ENCODE assay signal across 19 cellular contexts in the genomic region with DNA sequence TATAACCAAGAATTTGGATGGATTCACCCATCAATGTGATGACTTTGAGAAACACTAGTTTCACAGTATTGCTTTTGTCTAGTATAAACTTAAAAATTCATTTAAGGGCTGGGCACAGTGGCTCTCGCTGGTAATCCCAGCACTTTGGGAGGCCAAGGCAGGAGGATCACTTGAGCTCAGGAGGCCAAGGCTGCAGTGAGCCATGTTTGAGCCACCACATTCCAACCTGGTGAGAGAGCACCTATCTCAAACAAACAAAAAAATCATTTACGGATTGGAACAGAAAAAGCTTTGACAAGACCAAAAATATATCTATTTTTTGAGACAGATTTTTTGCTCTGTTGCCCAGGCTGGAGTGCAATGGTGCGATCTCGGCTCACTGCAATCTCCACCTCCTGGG.
"Had no signal": no experiment of that assay in that cellular context is flagged by ENCODE, and none has a peak within 500 bp of the region (broad histone marks: within the 10 kb centered on the region; RNA-seq: fewer than 3 reads in every experiment).

No MANE protein-coding gene starts in this region.

- H3K9me3 ChIP-seq: gastrocnemius medialis, neutrophil, tibial artery, upper lobe of right lung, vagina had no signal

- H3K9me3 Mint-ChIP-seq: naive B cell; stimulated activated memory B cell treated with anti-CD40 and anti-IgM and Interleukin-4, amounts not matched to agents 10 μg/mL and 1 μg/mL and 100 μg/mL, for 72 hours; stimulated activated naive CD8-positive, alpha-beta T cell treated with anti-CD3 and anti-CD28 coated beads, Interleukin-15, Interleukin-2, amounts not matched to agents 100 ng/mL and 50 ng/mL, for 24 hours had no signal

- ATAC-seq: esophagus mucosa; gastrocnemius medialis; left colon; left ventricle myocardium superior; right cardiac atrium; stimulated activated memory B cell treated with anti-CD40 and anti-IgM and Interleukin-4, amounts not matched to agents 10 μg/mL and 1 μg/mL and 100 μg/mL, for 72 hours; upper lobe of right lung had no signal

- H3K4me3 ChIP-seq: coronary artery, dorsolateral prefrontal cortex, gastrocnemius medialis, lung, smooth muscle cell, tibial artery, upper lobe of right lung, vagina had no signal

- H3K27me3 ChIP-seq: dorsolateral prefrontal cortex, gastrocnemius medialis, neutrophil, tibial artery, upper lobe of right lung, vagina had no signal

- H3K4me2 ChIP-seq: smooth muscle cell had no signal

- H3K27me3 Mint-ChIP-seq: naive B cell; stimulated activated memory B cell treated with anti-CD40 and anti-IgM and Interleukin-4, amounts not matched to agents 10 μg/mL and 1 μg/mL and 100 μg/mL, for 72 hours; stimulated activated naive CD8-positive, alpha-beta T cell treated with anti-CD3 and anti-CD28 coated beads, Interleukin-15, Interleukin-2, amounts not matched to agents 100 ng/mL and 50 ng/mL, for 24 hours had no signal

- H3K27ac Mint-ChIP-seq: stimulated activated memory B cell treated with anti-CD40 and anti-IgM and Interleukin-4, amounts not matched to agents 10 μg/mL and 1 μg/mL and 100 μg/mL, for 72 hours; stimulated activated naive CD8-positive, alpha-beta T cell treated with anti-CD3 and anti-CD28 coated beads, Interleukin-15, Interleukin-2, amounts not matched to agents 100 ng/mL and 50 ng/mL, for 24 hours had no signal

- H3K27ac ChIP-seq: coronary artery, dorsolateral prefrontal cortex, gastrocnemius medialis, tibial artery, vagina had no signal

- DNase-seq: dorsolateral prefrontal cortex; effector CD8-positive, alpha-beta T cell; gastrocnemius medialis; left colon; left ventricle myocardium superior; naive B cell; right cardiac atrium; stimulated activated CD4-positive, alpha-beta T cell treated with anti-CD3 and anti-CD28 coated beads, Interleukin-4, amount 100 ng/mL, for 1 hour; stimulated activated CD8-positive, alpha-beta memory T cell treated with anti-CD3 and anti-CD28 coated beads, Interleukin-4, amount 100 ng/mL, for 48 hours; tibial artery; upper lobe of right lung had no signal

- H3K4me3 Mint-ChIP-seq: naive B cell; stimulated activated memory B cell treated with anti-CD40 and anti-IgM and Interleukin-4, amounts not matched to agents 10 μg/mL and 1 μg/mL and 100 μg/mL, for 72 hours; stimulated activated naive CD8-positive, alpha-beta T cell treated with anti-CD3 and anti-CD28 coated beads, Interleukin-15, Interleukin-2, amounts not matched to agents 100 ng/mL and 50 ng/mL, for 24 hours had no signal
